ENCODE assay signal across 2 cellular contexts in the genomic region with DNA sequence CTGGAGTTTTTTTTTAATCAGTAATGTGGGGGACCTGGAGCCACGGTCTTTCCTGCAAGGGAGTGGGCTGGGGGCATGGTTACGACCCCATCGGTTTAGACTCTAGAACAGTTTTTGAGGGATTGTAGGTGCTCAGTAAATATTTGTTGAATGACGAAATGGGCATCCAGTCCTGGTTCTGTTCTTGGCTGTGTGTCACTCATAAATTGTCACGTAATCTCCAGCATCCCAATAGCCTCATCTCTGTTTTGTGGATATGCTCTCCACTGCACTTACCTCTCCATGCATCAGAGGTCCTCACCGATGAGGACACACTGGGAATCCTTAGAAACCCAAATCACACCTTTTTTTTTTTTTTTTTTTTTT.
TF ChIP-seq lines count a peak whose summit lies in the region.

No MANE protein-coding gene starts in this region.

TF ChIP-seq in SK-N-SH, 30 proteins besides CTCF, POLR2A, EP300 and RAD21 (continued from another document):
- TF ChIP-seq, protein P1, sequence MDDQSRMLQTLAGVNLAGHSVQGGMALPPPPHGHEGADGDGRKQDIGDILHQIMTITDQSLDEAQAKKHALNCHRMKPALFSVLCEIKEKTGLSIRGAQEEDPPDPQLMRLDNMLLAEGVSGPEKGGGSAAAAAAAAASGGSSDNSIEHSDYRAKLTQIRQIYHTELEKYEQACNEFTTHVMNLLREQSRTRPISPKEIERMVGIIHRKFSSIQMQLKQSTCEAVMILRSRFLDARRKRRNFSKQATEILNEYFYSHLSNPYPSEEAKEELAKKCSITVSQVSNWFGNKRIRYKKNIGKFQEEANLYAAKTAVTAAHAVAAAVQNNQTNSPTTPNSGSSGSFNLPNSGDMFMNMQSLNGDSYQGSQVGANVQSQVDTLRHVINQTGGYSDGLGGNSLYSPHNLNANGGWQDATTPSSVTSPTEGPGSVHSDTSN (IDR thresholded peaks at IDR 0.05) = no peak
- TF ChIP-seq TAF1 (IDR thresholded peaks at IDR 0.05; ENCODE audit: borderline replicate concordance, low read depth, low read length) (no peak), POLR2AphosphoS5 (IDR thresholded peaks at IDR 0.05; ENCODE audit: low read depth, low read length) (no peak), YY1 (IDR thresholded peaks at IDR 0.05; ENCODE audit: low read depth) (no peak), NRF1 (IDR thresholded peaks at IDR 0.05; ENCODE audit: low read depth, low read length) (no peak), MEF2A (IDR thresholded peaks at IDR 0.05; ENCODE audit: borderline replicate concordance, low read depth) (no peak)

TF ChIP-seq in SK-N-SH treated with all-trans-retinoic acid at 6 μM for 48 hours, 23 proteins besides CTCF, POLR2A, EP300 and RAD21 (continued from another document):
- TF ChIP-seq, protein P2, sequence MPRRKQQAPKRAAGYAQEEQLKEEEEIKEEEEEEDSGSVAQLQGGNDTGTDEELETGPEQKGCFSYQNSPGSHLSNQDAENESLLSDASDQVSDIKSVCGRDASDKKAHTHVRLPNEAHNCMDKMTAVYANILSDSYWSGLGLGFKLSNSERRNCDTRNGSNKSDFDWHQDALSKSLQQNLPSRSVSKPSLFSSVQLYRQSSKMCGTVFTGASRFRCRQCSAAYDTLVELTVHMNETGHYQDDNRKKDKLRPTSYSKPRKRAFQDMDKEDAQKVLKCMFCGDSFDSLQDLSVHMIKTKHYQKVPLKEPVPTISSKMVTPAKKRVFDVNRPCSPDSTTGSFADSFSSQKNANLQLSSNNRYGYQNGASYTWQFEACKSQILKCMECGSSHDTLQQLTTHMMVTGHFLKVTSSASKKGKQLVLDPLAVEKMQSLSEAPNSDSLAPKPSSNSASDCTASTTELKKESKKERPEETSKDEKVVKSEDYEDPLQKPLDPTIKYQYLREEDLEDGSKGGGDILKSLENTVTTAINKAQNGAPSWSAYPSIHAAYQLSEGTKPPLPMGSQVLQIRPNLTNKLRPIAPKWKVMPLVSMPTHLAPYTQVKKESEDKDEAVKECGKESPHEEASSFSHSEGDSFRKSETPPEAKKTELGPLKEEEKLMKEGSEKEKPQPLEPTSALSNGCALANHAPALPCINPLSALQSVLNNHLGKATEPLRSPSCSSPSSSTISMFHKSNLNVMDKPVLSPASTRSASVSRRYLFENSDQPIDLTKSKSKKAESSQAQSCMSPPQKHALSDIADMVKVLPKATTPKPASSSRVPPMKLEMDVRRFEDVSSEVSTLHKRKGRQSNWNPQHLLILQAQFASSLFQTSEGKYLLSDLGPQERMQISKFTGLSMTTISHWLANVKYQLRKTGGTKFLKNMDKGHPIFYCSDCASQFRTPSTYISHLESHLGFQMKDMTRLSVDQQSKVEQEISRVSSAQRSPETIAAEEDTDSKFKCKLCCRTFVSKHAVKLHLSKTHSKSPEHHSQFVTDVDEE (CRISPR knock-in tag; IDR thresholded peaks at IDR 0.05) = no peak
- TF ChIP-seq ZNF8 (CRISPR knock-in tag; IDR thresholded peaks at IDR 0.05) (no peak), PPARA (CRISPR knock-in tag; IDR thresholded peaks at IDR 0.05; ENCODE audit: borderline replicate concordance) (no peak), ZFP3 (CRISPR knock-in tag; IDR thresholded peaks at IDR 0.05) (no peak), SNAI2 (CRISPR knock-in tag; IDR thresholded peaks at IDR 0.05) (no peak), ZNF70 (CRISPR knock-in tag; IDR thresholded peaks at IDR 0.05) (no peak), TOX (CRISPR knock-in tag; IDR thresholded peaks at IDR 0.05; ENCODE audit: borderline replicate concordance) (no peak)
- TF ChIP-seq, protein P3, sequence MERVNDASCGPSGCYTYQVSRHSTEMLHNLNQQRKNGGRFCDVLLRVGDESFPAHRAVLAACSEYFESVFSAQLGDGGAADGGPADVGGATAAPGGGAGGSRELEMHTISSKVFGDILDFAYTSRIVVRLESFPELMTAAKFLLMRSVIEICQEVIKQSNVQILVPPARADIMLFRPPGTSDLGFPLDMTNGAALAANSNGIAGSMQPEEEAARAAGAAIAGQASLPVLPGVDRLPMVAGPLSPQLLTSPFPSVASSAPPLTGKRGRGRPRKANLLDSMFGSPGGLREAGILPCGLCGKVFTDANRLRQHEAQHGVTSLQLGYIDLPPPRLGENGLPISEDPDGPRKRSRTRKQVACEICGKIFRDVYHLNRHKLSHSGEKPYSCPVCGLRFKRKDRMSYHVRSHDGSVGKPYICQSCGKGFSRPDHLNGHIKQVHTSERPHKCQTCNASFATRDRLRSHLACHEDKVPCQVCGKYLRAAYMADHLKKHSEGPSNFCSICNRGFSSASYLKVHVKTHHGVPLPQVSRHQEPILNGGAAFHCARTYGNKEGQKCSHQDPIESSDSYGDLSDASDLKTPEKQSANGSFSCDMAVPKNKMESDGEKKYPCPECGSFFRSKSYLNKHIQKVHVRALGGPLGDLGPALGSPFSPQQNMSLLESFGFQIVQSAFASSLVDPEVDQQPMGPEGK (CRISPR knock-in tag; IDR thresholded peaks at IDR 0.05; ENCODE audit: borderline replicate concordance) = no peak
